In genomic region chr22:40746428-40747220, GRCh38 we compare ENCODE assay signal across 17 cellular contexts.
"Had no signal": no experiment of that assay in that cellular context is flagged by ENCODE, and none has a peak within 500 bp of the region (broad histone marks: within the 10 kb centered on the region; RNA-seq: fewer than 3 reads in every experiment).

No MANE protein-coding gene starts in this region.

- H3K4me1 ChIP-seq: stomach, tibial artery, vagina had no signal

- H3K9me3 Mint-ChIP-seq: neural crest cell had no signal

- H3K9me3 ChIP-seq: esophagus squamous epithelium, vagina had no signal

- DNase-seq: activated CD4-positive, alpha-beta T cell treated with anti-CD3 and anti-CD28 coated beads, Interleukin-2, amount 10 ng/mL, durations not matched to agents 7 days and 5 days; activated CD4-positive, CD25-positive, alpha-beta regulatory T cell; activated effector memory CD4-positive, alpha-beta T cell treated with anti-CD3 and anti-CD28 coated beads, Interleukin-2, amount 50 U/mL, for 16 hours; amygdala; endodermal cell; esophagus squamous epithelium; heart right ventricle; islet precursor cell; left ventricle myocardium inferior; ovary; stimulated activated CD4-positive, alpha-beta T cell treated with anti-CD3 and anti-CD28 coated beads, Interleukin-4, amount 100 ng/mL, for 4 hours; stomach; T-helper 17 cell; tibial artery had no signal

- H3K27me3 ChIP-seq: esophagus squamous epithelium, heart right ventricle, ovary, stomach, tibial artery, vagina had no signal

- H3K36me3 ChIP-seq: esophagus squamous epithelium, heart right ventricle, left ventricle myocardium inferior, ovary, stomach, tibial artery, vagina had no signal

- H3K27ac Mint-ChIP-seq: activated CD4-positive, alpha-beta T cell treated with anti-CD3 and anti-CD28 coated beads, Interleukin-2, amount 10 ng/mL, durations not matched to agents 7 days and 5 days; activated naive CD8-positive, alpha-beta T cell; endodermal cell; T-helper 17 cell had no signal

- H3K36me3 Mint-ChIP-seq: activated naive CD8-positive, alpha-beta T cell had no signal

- ATAC-seq: heart right ventricle, T-helper 17 cell had no signal

- H3K27ac ChIP-seq: heart right ventricle, left ventricle myocardium inferior, ovary, stomach, tibial artery, vagina had no signal

- H3K27me3 Mint-ChIP-seq: activated naive CD8-positive, alpha-beta T cell; T-helper 17 cell had no signal

- H3K4me3 Mint-ChIP-seq: activated CD4-positive, alpha-beta T cell treated with anti-CD3 and anti-CD28 coated beads, Interleukin-2, amount 10 ng/mL, durations not matched to agents 7 days and 5 days; activated naive CD8-positive, alpha-beta T cell; endodermal cell; neural crest cell; T-helper 17 cell had no signal

- H3K4me3 ChIP-seq: heart right ventricle, left ventricle myocardium inferior, ovary, stomach, tibial artery, vagina had no signal

- H3K4me1 Mint-ChIP-seq: activated CD4-positive, alpha-beta T cell treated with anti-CD3 and anti-CD28 coated beads, Interleukin-2, amount 10 ng/mL, durations not matched to agents 7 days and 5 days; T-helper 17 cell had no signal
